Comparison of ENCODE assay signal across 16 cellular contexts in the genomic region with DNA sequence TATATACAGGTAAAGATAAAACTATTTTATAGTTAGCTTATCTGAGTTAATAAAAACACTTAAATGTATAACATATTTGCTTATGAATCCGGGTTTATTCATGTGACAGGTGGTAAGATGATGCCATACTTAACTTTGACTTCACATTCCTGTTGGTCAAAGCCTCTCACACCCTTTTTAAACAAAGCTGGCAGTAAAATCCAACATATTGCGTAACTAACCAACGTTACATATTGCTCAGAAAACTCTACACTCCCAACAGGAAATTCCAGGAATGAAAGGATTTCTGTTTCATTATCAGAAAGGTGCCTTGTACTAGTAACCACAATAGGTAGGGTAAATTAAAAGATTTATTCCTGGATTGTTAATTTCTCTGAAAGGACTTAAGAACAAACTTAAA. TPM values are rescaled to one million over a fixed set of nuclear protein-coding genes. Genes with fewer than 3 reads are reported as not detected.
A peak's percentile ranks its signal among the peaks of the same experiment; 100 is the strongest.
DNase-seq lines count a peak whose midpoint lies in the region; ATAC-seq, FAIRE-seq and TF ChIP-seq lines count a peak whose summit lies in the region.
"Had no signal": no experiment of that assay in that cellular context is flagged by ENCODE, and none has a peak within 500 bp of the region (broad histone marks: within the 10 kb centered on the region; RNA-seq: fewer than 3 reads in every experiment).

No MANE protein-coding gene starts in this region.

- dilution Hi-C loops in keratinocyte (cut with MboI; ENCODE audit: extremely low pct_ligation_motif_present, low sequenced_read_pairs) = no loop called here

- SMC1A ChIA-PET in GM12878 (lab: Charles Lee; ENCODE audit: uncharacterized antibody, unreplicated experiment) = interaction anchor here (1.5 kb wide), 1 partner anchor 18 kb away, joined by 4 read pairs; no protein-coding TSS in a partner anchor

- no peak for ATAC-seq in GM12878
- ATAC-seq in GM18858 (IDR thresholded peaks at IDR 0.05; ENCODE audit: unreplicated experiment) = no peak
- no peak for ATAC-seq in GM21447 (IDR thresholded peaks at IDR 0.05; ENCODE audit: unreplicated experiment)
- ATAC-seq: stimulated activated memory B cell treated with anti-CD40 and anti-IgM and Interleukin-4, amounts not matched to agents 10 μg/mL and 1 μg/mL and 100 μg/mL, for 72 hours had no signal

- no peak for TF ChIP-seq CTCF in GM12878 (IDR thresholded peaks at IDR 0.05 in 2 of 3, conservative IDR thresholded peaks at IDR 0.05 in 1 of 3; ENCODE audit: control insufficient read depth in 2 of 3, extremely low read depth in 1 of 3, insufficient read depth in 1 of 3, low read depth in 3 of 3, low read length in 3 of 3)
- no peak for TF ChIP-seq CTCF in keratinocyte (optimal IDR thresholded peaks at IDR 0.05 in 1 of 3, IDR thresholded peaks at IDR 0.05 in 1 of 3, conservative IDR thresholded peaks at IDR 0.05 in 1 of 3; ENCODE audit: extremely low read depth in 1 of 3, insufficient read depth in 2 of 3, low read length in 3 of 3)
- no peak for TF ChIP-seq CTCF in stomach (IDR thresholded peaks at IDR 0.05)

- no peak overlapping the region for H2AFZ ChIP-seq in GM12878 (ENCODE audit: control insufficient read depth, low read depth, low read length)
- no peak overlapping the region for H2AFZ ChIP-seq in keratinocyte (ENCODE audit: control insufficient read depth, low read length)

- FAIRE-seq in GM12878 (lab: Jason Lieb, UNC) (peak; percentile 35), keratinocyte (lab: Jason Lieb, UNC) (peak; percentile 96)
- FAIRE-seq: A204.1 had no signal

- in situ Hi-C loops in GM12878 (cut with MboI) = no loop called here

- CTCF ChIA-PET in GM12878 (lab: Yijun Ruan, JAX) = no interaction called here

- TF ChIP-seq RAD21 in GM12878 (IDR thresholded peaks at IDR 0.05; ENCODE audit: insufficient read depth, low read depth, low read length) = no peak

- intact Hi-C loops in GM12878 (cut with micrococcal nuclease; ENCODE audit: unreplicated experiment) = no loop called here
- intact Hi-C loops in stomach (cut with DNase I; ENCODE audit: low total_unique reads) = no loop called here

- H4K20me1 ChIP-seq in GM12878 (ENCODE audit: control insufficient read depth, insufficient read depth) (no peaks in the 10 kb centered on the region), keratinocyte (ENCODE audit: control insufficient read depth, extremely low read depth, insufficient read depth, low read length) (no peaks in the 10 kb centered on the region)

- DNase-seq in NCI-H2196 (lab: John Stamatoyannopoulos, UW; ENCODE audit: unreplicated experiment) = peak; percentile 3
- DNase-seq in NCI-H2196 treated with DMSO at 0.1 percent for 48 hours (lab: John Stamatoyannopoulos, UW; ENCODE audit: unreplicated experiment) = no peak
- DNase-seq in GM12878 (ENCODE audit: low read depth, low spot score) = no peak
- peak; percentile 32 for DNase-seq in keratinocyte (ENCODE audit: low read depth, low spot score)
- no peak for DNase-seq in stomach
- DNase-seq in T-helper 9 cell = no peak
- DNase-seq: activated CD4-positive, alpha-beta T cell treated with anti-CD3 and anti-CD28 coated beads for 48 hours; activated gamma-delta T cell; hippocampal formation; naive B cell; NCI-H748 treated with DMSO at 0.1 percent for 48 hours; SK-N-SH had no signal

- 39% methylated on average over 3 of the region's 3 CpGs for WGBS in GM12878 (ENCODE audit: insufficient coverage, insufficient replicate concordance, low lambda C conversion rate, missing lambda C conversion rate)
- WGBS in stomach, 5 donors = 15 to 35% (median 22%) methylated on average over 3 of the region's 3 CpGs

- TF ChIP-seq POLR2A in GM12878 (IDR thresholded peaks at IDR 0.05; ENCODE audit: low read depth, low read length) (no peak), stomach (IDR thresholded peaks at IDR 0.05) (no peak)

- no peaks in the 10 kb centered on the region for H3K9me1 ChIP-seq in keratinocyte (ENCODE audit: control insufficient read depth, extremely low read depth, insufficient read depth, low read length)

- BruUV-seq in GM12878 (replicated peaks; lab: Mats Ljungman, UMichigan) = no TSS peak

- POLR2A ChIA-PET in GM12878 (lab: Charles Lee) = no interaction called here

- peaks cover 3% of the 10 kb centered on the region; the same call in 1 of the 3 replicates for H3K9me3 ChIP-seq in GM12878 (replicated peaks; ENCODE audit: control insufficient read depth, insufficient read depth, low read length)
- H3K9me3 ChIP-seq in keratinocyte (ENCODE audit: control insufficient read depth, low read depth, low read length) = no peaks in the 10 kb centered on the region
- H3K9me3 ChIP-seq in stomach = peaks cover 0 to 10% (median 3%) of the 10 kb centered on the region in 4 donors
- H3K9me3 ChIP-seq: SK-N-SH had no signal

- no peaks in the 10 kb centered on the region for H3K4me1 ChIP-seq in GM12878 (ENCODE audit: control insufficient read depth, insufficient read depth, low read length)
- peaks cover 27% of the 10 kb centered on the region for H3K4me1 ChIP-seq in keratinocyte (ENCODE audit: control insufficient read depth, extremely low read depth, insufficient read depth, low read length)
- H3K4me1 ChIP-seq in stomach = peaks cover 4 to 16% (median 13%) of the 10 kb centered on the region in 4 donors

- no peak overlapping the region for H3K4me2 ChIP-seq in GM12878 (ENCODE audit: control insufficient read depth, insufficient read depth)
- H3K4me2 ChIP-seq in keratinocyte (ENCODE audit: control insufficient read depth, extremely low read depth, insufficient read depth, low read depth, low read length) = peak overlapping the region; percentile 57
- H3K4me2 ChIP-seq: SK-N-SH had no signal

- RAD21 ChIA-PET in GM12878 (lab: Charles Lee; ENCODE audit: unreplicated experiment) = no interaction called here

- TF ChIP-seq EP300 in GM12878 (IDR thresholded peaks at IDR 0.05; ENCODE audit: borderline replicate concordance in 1 of 2, control insufficient read depth in 1 of 2, low read depth in 2 of 2, low read length in 2 of 2) = no peak
- no peak for TF ChIP-seq EP300 in stomach (IDR thresholded peaks at IDR 0.05)

- H3K27ac ChIP-seq in GM12878 (ENCODE audit: control insufficient read depth, insufficient read depth) (no peak overlapping the region), keratinocyte (ENCODE audit: control insufficient read depth, insufficient read depth, low read length) (peak overlapping the region; percentile 65), stomach (peak overlapping the region in 4 of 5 donors; percentile 72 to 88 (median 75))

- no peaks in the 10 kb centered on the region for H3K36me3 ChIP-seq in GM12878 (ENCODE audit: control insufficient read depth in 2 of 2, insufficient read depth in 2 of 2, low read length in 1 of 2)
- H3K36me3 ChIP-seq in keratinocyte (ENCODE audit: control insufficient read depth in 2 of 2, extremely low read depth in 1 of 2, insufficient read depth in 2 of 2, low read length in 2 of 2) = no peaks in the 10 kb centered on the region
- peaks cover 0 to 4% (median 0%) of the 10 kb centered on the region in 4 donors for H3K36me3 ChIP-seq in stomach

- H3K79me2 ChIP-seq in GM12878 (ENCODE audit: control insufficient read depth, insufficient read depth, low read length) = no peaks in the 10 kb centered on the region
- no peaks in the 10 kb centered on the region for H3K79me2 ChIP-seq in keratinocyte (ENCODE audit: control insufficient read depth, insufficient read depth, low read length)

- H3K27me3 ChIP-seq in GM12878 (replicated peaks in 1 of 2; ENCODE audit: control insufficient read depth in 2 of 2, insufficient read depth in 2 of 2, low read length in 1 of 2) (no peaks in the 10 kb centered on the region), keratinocyte (ENCODE audit: control insufficient read depth, extremely low read depth, insufficient read depth, low read length) (no peaks in the 10 kb centered on the region), stomach (no peaks in the 10 kb centered on the region)

- H3K4me3 ChIP-seq in GM12878 (no peak overlapping the region), keratinocyte (ENCODE audit: control insufficient read depth in 2 of 3, extremely low read depth in 1 of 3, insufficient read depth in 2 of 3, low read depth in 1 of 3, low read length in 3 of 3) (no peak overlapping the region), stomach (no peak overlapping the region)

- H3K9ac ChIP-seq in GM12878 (ENCODE audit: control insufficient read depth, insufficient read depth, low read length) = no peak overlapping the region
- H3K9ac ChIP-seq in keratinocyte (ENCODE audit: control insufficient read depth, extremely low read depth, insufficient read depth, low read length) = no peak overlapping the region
- H3K9ac ChIP-seq: SK-N-SH had no signal

TF ChIP-seq in GM12878, 131 proteins besides CTCF, POLR2A, EP300 and RAD21 (continues in another document):
- TF ChIP-seq SMC3 (IDR thresholded peaks at IDR 0.05; ENCODE audit: borderline replicate concordance, low read length) (no peak), SP1 (IDR thresholded peaks at IDR 0.05; ENCODE audit: low read depth, low read length) (no peak)

RNA-seq across cellular contexts. Expression of gene CATSPERB, which starts 23.7 kb away (rescaled TPM):
- total RNA-seq in GM12878 (2013; cell fraction: nucleolus; rRNA removed) = 0.31 TPM in 1 of 2 replicates, not detected in the other
- not detected in 2 replicates for total RNA-seq in GM12878 (2014; rRNA removed)
- not detected in 2 replicates for total RNA-seq in GM12878 (2014; rRNA removed; fragmentation: Illumina TruSeq; extraction: Trizol)
- not detected in 2 replicates for total RNA-seq in GM12878 (2021)
- polyA plus RNA-seq in GM12878 (2011; ENCODE audit: low read depth) = not detected
- polyA plus RNA-seq in GM12878 (2011; rRNA removed) = not detected in 2 replicates
- not detected in 2 replicates for polyA plus RNA-seq in GM12878 (2011; cell fraction: cytosol; rRNA removed)
- not detected in 2 replicates for polyA plus RNA-seq in GM12878 (2011; cell fraction: nucleus; rRNA removed)
- not detected in 2 replicates for polyA plus RNA-seq in GM12878 (2012)
- not detected in 2 replicates for polyA plus RNA-seq in GM12878 (2014; fragmentation: Illumina TruSeq; extraction: Trizol)
- polyA plus RNA-seq in GM12878 (2014; fragmentation: Nextera tagmentation; extraction: Ambion mirVana) = not detected
- not detected in 2 replicates for polyA plus RNA-seq in GM12878 (2014; rRNA removed)
- polyA plus RNA-seq in GM12878 (2016; fragmentation: Nextera tagmentation; extraction: Ambion mirVana) = not detected
- not detected in 2 replicates for polyA minus RNA-seq in GM12878 (2011; rRNA and poly(A)+ RNA removed)
- polyA minus RNA-seq in GM12878 (2011; cell fraction: cytosol; rRNA and poly(A)+ RNA removed) = not detected in 2 replicates
- not detected in 2 replicates for polyA minus RNA-seq in GM12878 (2011; cell fraction: nucleus; rRNA and poly(A)+ RNA removed)
- 0.49 to 1.1 TPM (median 1.1 TPM) in 3 replicates for polyA plus RNA-seq in keratinocyte
- 0.92 TPM for polyA plus RNA-seq in keratinocyte (2011; ENCODE audit: low read depth)
- 0.21 and 0.49 TPM in 2 replicates for polyA plus RNA-seq in keratinocyte (2011; cell fraction: cytosol; rRNA removed)
- 4.0 and 5.1 TPM in 2 replicates for polyA plus RNA-seq in keratinocyte (2011; cell fraction: nucleus; rRNA removed)
- polyA plus RNA-seq in keratinocyte (2012; ENCODE audit: low replicate concordance) = 0.18 and 0.48 TPM in 2 replicates
- 0.23 to 3.7 TPM (median 1.8 TPM) in 3 replicates for polyA minus RNA-seq in keratinocyte
- not detected for polyA minus RNA-seq in keratinocyte (2011; cell fraction: cytosol; rRNA and poly(A)+ RNA removed)
- polyA minus RNA-seq in keratinocyte (2011; cell fraction: nucleus; rRNA and poly(A)+ RNA removed) = 1.9 and 4.5 TPM in 2 replicates
- 10 to 100 TPM in 3 of 5 donors, 1 to 10 TPM in 2; 1.8 to 56.5 (median 17.3) TPM for total RNA-seq in stomach
- 1 to 10 TPM in 1 of 3 donors, under 1 TPM in 2; 0.31 to 1.6 (median 0.68) TPM for polyA plus RNA-seq in stomach

Comparison
In these comparisons a context has a peak if more than half of its experiments do, and no peak if none do; other contexts are left out.
1. DNase-seq: peak in NCI-H2196 (single experiment) and keratinocyte (single experiment); none in NCI-H2196 treated with DMSO at 0.1 percent for 48 hours (single experiment), GM12878 (single experiment), stomach (single experiment) and T-helper 9 cell (single experiment).